In genomic region chr12:90401185-90401584, GRCh38 we compare ENCODE assay signal across 1 cellular context.
TF ChIP-seq lines count a peak whose summit lies in the region.

No MANE protein-coding gene starts in this region.

TF ChIP-seq in HepG2, 621 proteins besides CTCF, POLR2A, EP300 and RAD21:
- TF ChIP-seq MAFK (conservative IDR thresholded peaks at IDR 0.05 in 1 of 2, IDR thresholded peaks at IDR 0.05 in 1 of 2; ENCODE audit: low read length in 2 of 2) (peak; percentile 53 to 60), ZBTB46 (CRISPR knock-in tag; IDR thresholded peaks at IDR 0.05; ENCODE audit: borderline replicate concordance) (no peak), TCF7L2 (IDR thresholded peaks at IDR 0.05; ENCODE audit: low read depth, low read length) (no peak), HCFC1 (IDR thresholded peaks at IDR 0.05; ENCODE audit: low read depth, low read length) (no peak), HBP1 (CRISPR knock-in tag; IDR thresholded peaks at IDR 0.05; ENCODE audit: low read depth) (no peak), ZKSCAN5 (CRISPR knock-in tag; IDR thresholded peaks at IDR 0.05) (no peak), ARID4A (CRISPR knock-in tag; IDR thresholded peaks at IDR 0.05; ENCODE audit: borderline replicate concordance) (no peak), DRAP1 (CRISPR knock-in tag; IDR thresholded peaks at IDR 0.05) (no peak), TFDP2 (CRISPR knock-in tag; IDR thresholded peaks at IDR 0.05) (no peak), CHD4 (IDR thresholded peaks at IDR 0.05; ENCODE audit: borderline replicate concordance, low read length) (no peak), ZBTB33 (CRISPR knock-in tag; IDR thresholded peaks at IDR 0.05) (no peak), MAFF (IDR thresholded peaks at IDR 0.05; ENCODE audit: low read depth, low read length) (0 out of 2 replicates have a peak, but pooled peaks have one; percentile 9), ZKSCAN8 (CRISPR knock-in tag; IDR thresholded peaks at IDR 0.05; ENCODE audit: borderline replicate concordance) (no peak), ZNF280D (CRISPR knock-in tag; IDR thresholded peaks at IDR 0.05) (no peak), BHLHE40 (IDR thresholded peaks at IDR 0.05; ENCODE audit: low read length) (no peak)
